ENCODE assay signal across 8 cellular contexts in the genomic region with DNA sequence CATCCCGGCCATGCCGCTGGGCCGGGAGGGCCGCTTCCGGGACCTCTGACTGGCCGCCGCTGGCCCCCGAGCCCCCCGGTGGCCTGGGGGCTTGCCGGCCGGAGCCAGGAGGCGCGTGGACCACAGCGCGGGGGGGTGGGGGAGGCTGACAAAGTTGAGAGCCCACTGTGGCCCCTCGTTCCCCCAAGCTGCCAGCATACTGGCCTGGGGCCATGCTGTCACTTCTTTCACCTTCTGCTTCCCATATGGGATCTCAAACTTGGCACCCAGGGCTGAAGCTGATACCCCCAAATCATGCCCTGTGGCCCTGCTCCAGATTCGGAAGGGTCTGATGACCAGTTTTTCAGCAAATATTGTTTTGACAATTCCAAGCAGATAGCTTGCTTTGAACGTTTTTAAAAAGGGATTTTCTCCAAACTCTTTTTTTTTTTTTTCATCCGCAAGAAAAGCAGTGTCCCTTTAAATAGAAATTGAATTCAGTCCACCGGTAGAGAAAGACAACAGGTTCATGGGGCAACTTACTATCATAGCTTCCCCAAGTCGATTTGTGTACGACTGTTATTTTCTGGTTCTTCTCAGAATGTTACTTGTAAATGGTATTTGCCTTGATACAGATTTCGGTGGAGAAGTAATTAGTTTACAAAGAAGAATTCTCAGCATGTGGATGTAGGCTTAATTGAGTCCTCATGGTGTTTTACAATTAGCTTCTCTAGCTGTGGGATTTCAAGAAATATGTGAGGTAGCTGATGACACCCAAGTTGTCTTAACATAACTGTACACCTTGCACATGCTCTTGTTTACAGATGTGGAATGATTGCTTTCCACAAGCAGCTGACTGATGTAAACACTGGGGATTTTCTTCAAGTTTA. TPM values are rescaled to one million over a fixed set of nuclear protein-coding genes. Genes with fewer than 3 reads are reported as not detected.
DNase-seq lines count a peak whose midpoint lies in the region; ATAC-seq and TF ChIP-seq lines count a peak whose summit lies in the region.

No MANE protein-coding gene starts in this region.

- H3K4me3 Mint-ChIP-seq in activated naive CD4-positive, alpha-beta T cell treated with anti-CD3 and anti-CD28 coated beads for 36 hours, result peak overlapping the region; percentile 81

- peak overlapping the region; percentile 76 for H3K27ac Mint-ChIP-seq in activated naive CD4-positive, alpha-beta T cell treated with anti-CD3 and anti-CD28 coated beads for 36 hours

- peak overlapping the region; percentile 95 for H3K27ac ChIP-seq in left ventricle myocardium inferior (replicated peaks)
- peak overlapping the region; percentile 92 to 99 (median 97) for H3K27ac ChIP-seq in gastrocnemius medialis

- CTCF ChIA-PET in activated naive CD4-positive, alpha-beta T cell treated with anti-CD3 and anti-CD28 coated beads for 36 hours (lab: Charles Lee), result interaction anchor here (0.6 to 1.3 kb wide), 7 partner anchors 15 to 186 kb away, joined by 3 to 6 read pairs (median 3); no protein-coding TSS in a partner anchor

- in situ Hi-C loops in gastrocnemius medialis (cut with MboI; ENCODE audit: low sequenced_read_pairs in 4 of 4), result no loop called here

- H3K9me3 Mint-ChIP-seq in activated naive CD4-positive, alpha-beta T cell treated with anti-CD3 and anti-CD28 coated beads for 36 hours, result no peaks in the 10 kb centered on the region

- peak; percentile 65 for DNase-seq in activated CD8-positive, alpha-beta memory T cell treated with anti-CD3 and anti-CD28 coated beads for 24 hours
- no peak for DNase-seq in activated CD8-positive, alpha-beta memory T cell treated with anti-CD3 and anti-CD28 coated beads, Interleukin-2, amount 50 U/mL, for 48 hours
- DNase-seq in activated naive CD4-positive, alpha-beta T cell treated with anti-CD3 and anti-CD28 coated beads for 36 hours, result no peak
- peak; percentile 17 for DNase-seq in left ventricle myocardium inferior
- DNase-seq in gastrocnemius medialis, result peak; percentile 19 to 42
- no peak for DNase-seq in stimulated activated CD4-positive, alpha-beta T cell treated with anti-CD3 and anti-CD28 coated beads, Interleukin-4, amount 100 ng/mL, for 24 hours
- no peak for DNase-seq in stimulated activated CD4-positive, alpha-beta T cell treated with anti-CD3 and anti-CD28 coated beads, Interleukin-15, amount 100 ng/mL, for 24 hours

- intact Hi-C loops in activated naive CD4-positive, alpha-beta T cell treated with anti-CD3 and anti-CD28 coated beads for 36 hours (cut with micrococcal nuclease), result loop anchor here (2.0 to 5.0 kb wide), 3 partner anchors 15 to 391 kb away; a partner anchor contains a TSS
- intact Hi-C loops in left ventricle myocardium inferior (cut with micrococcal nuclease), result no loop called here
- intact Hi-C loops in gastrocnemius medialis (cut with DNase I; ENCODE audit: low total_unique reads), result loop anchor here (2.0 to 10.0 kb wide), 5 partner anchors 45 to 373 kb away; a partner anchor contains a TSS

- peaks cover 53% of the 10 kb centered on the region for H3K4me1 Mint-ChIP-seq in activated naive CD4-positive, alpha-beta T cell treated with anti-CD3 and anti-CD28 coated beads for 36 hours (ENCODE audit: low read depth)

- TF ChIP-seq POLR2A in gastrocnemius medialis (IDR thresholded peaks at IDR 0.05), result no peak

- TF ChIP-seq CTCF in left ventricle myocardium inferior (IDR thresholded peaks at IDR 0.05; ENCODE audit: borderline replicate concordance) (no peak), gastrocnemius medialis (IDR thresholded peaks at IDR 0.05 in 4 of 5, conservative IDR thresholded peaks at IDR 0.05 in 1 of 5) (no peak)

- H3K4me3 ChIP-seq in left ventricle myocardium inferior (peak overlapping the region; percentile 85), gastrocnemius medialis (peak overlapping the region; percentile 76 to 89 (median 86))

- H3K9me3 ChIP-seq in left ventricle myocardium inferior (replicated peaks) (no peaks in the 10 kb centered on the region), gastrocnemius medialis (no peaks in the 10 kb centered on the region)

- no peaks in the 10 kb centered on the region for H3K27me3 Mint-ChIP-seq in activated naive CD4-positive, alpha-beta T cell treated with anti-CD3 and anti-CD28 coated beads for 36 hours (ENCODE audit: low read depth)

- ATAC-seq in gastrocnemius medialis, result no peak
- no peak for ATAC-seq in HG02759 (IDR thresholded peaks at IDR 0.05; ENCODE audit: unreplicated experiment)

- H3K27me3 ChIP-seq in left ventricle myocardium inferior (ENCODE audit: low read depth) (no peaks in the 10 kb centered on the region), gastrocnemius medialis (no peaks in the 10 kb centered on the region)

- no peaks in the 10 kb centered on the region for H3K36me3 Mint-ChIP-seq in activated naive CD4-positive, alpha-beta T cell treated with anti-CD3 and anti-CD28 coated beads for 36 hours (ENCODE audit: low read depth)

- peaks cover 71% of the 10 kb centered on the region for H3K4me1 ChIP-seq in left ventricle myocardium inferior
- H3K4me1 ChIP-seq in gastrocnemius medialis, result peaks cover 48 to 50% of the 10 kb centered on the region in 2 donors

- no peaks in the 10 kb centered on the region for H3K36me3 ChIP-seq in left ventricle myocardium inferior
- H3K36me3 ChIP-seq in gastrocnemius medialis, result no peaks in the 10 kb centered on the region

RNA-seq across cellular contexts. Expression of a gene that starts 1.0 kb away (rescaled TPM):
- total RNA-seq in activated naive CD4-positive, alpha-beta T cell treated with anti-CD3 and anti-CD28 coated beads for 36 hours, result 1 to 10 TPM; 8.4 to 8.6 TPM
- total RNA-seq in left ventricle myocardium inferior, result 12.9 TPM
- total RNA-seq in gastrocnemius medialis, result 10 to 100 TPM; 38.8 to 74.6 (median 44.8) TPM

RNA-seq across cellular contexts. Expression of a gene that starts 11.1 kb away (rescaled TPM):
- total RNA-seq in activated naive CD4-positive, alpha-beta T cell treated with anti-CD3 and anti-CD28 coated beads for 36 hours, result under 1 TPM; 0.33 to 0.54 TPM
- total RNA-seq in left ventricle myocardium inferior, result 1.0 TPM
- 1 to 10 TPM in 2 of 4 donors, not detected in 2; 1.0 to 2.4 TPM for total RNA-seq in gastrocnemius medialis

Comparison
In these comparisons a context has a peak if more than half of its experiments do, and no peak if none do; other contexts are left out.
1. DNase-seq: peak in activated CD8-positive, alpha-beta memory T cell treated with anti-CD3 and anti-CD28 coated beads for 24 hours (single experiment), left ventricle myocardium inferior (single experiment) and gastrocnemius medialis (2 of 2); none in activated CD8-positive, alpha-beta memory T cell treated with anti-CD3 and anti-CD28 coated beads, Interleukin-2, amount 50 U/mL, for 48 hours (single experiment), activated naive CD4-positive, alpha-beta T cell treated with anti-CD3 and anti-CD28 coated beads for 36 hours (single experiment), stimulated activated CD4-positive, alpha-beta T cell treated with anti-CD3 and anti-CD28 coated beads, Interleukin-4, amount 100 ng/mL, for 24 hours (single experiment) and stimulated activated CD4-positive, alpha-beta T cell treated with anti-CD3 and anti-CD28 coated beads, Interleukin-15, amount 100 ng/mL, for 24 hours (single experiment).